ENCODE assay signal across 8 cellular contexts in genomic region chr11:60899021-60899936, GRCh38. TPM values are rescaled to one million over a fixed set of nuclear protein-coding genes. Genes with fewer than 3 reads are reported as not detected.
DNase-seq lines count a peak whose midpoint lies in the region; ATAC-seq and TF ChIP-seq lines count a peak whose summit lies in the region.

No MANE protein-coding gene starts in this region.

- POLR2A ChIA-PET in BJ (lab: Charles Lee) (no interaction called here), GM10248 (lab: Yijun Ruan, JAX) (interaction anchor here (0.8 kb wide), 1 partner anchor 74 kb away, joined by 4 read pairs; no protein-coding TSS in a partner anchor)
- POLR2A ChIA-PET in activated CD8-positive, alpha-beta T cell treated with anti-CD3 and anti-CD28 coated beads for 36 hours (lab: Charles Lee): interaction anchor here (0.5 to 3.6 kb wide), 8 partner anchors 8 to 121 kb away, joined by 3 to 12 read pairs (median 4); partner anchors contain the start of genes PTGDR2 and TMEM109

- H3K27ac Mint-ChIP-seq in activated CD8-positive, alpha-beta T cell treated with anti-CD3 and anti-CD28 coated beads for 36 hours: peak overlapping the region; percentile 35

- H2AFZ ChIP-seq in parathyroid adenoma: no peak overlapping the region

- no peak overlapping the region for H3K4me3 Mint-ChIP-seq in activated CD8-positive, alpha-beta T cell treated with anti-CD3 and anti-CD28 coated beads for 36 hours

- CTCF ChIA-PET in BJ (lab: Yijun Ruan, JAX) (interaction anchor here (0.6 to 28.4 kb wide), 20 partner anchors 8 to 209 kb away, joined by 3 to 716 read pairs (median 4); partner anchors contain the start of genes CCDC86, MS4A10, PTGDR2 and ZP1), GM10248 (lab: Yijun Ruan, JAX) (interaction anchor here (0.6 to 14.0 kb wide), 51 partner anchors 9 to 634 kb away, joined by 3 to 157 read pairs (median 5); partner anchors contain the start of genes TMEM109, TMEM132A and ZP1)
- CTCF ChIA-PET in activated CD8-positive, alpha-beta T cell treated with anti-CD3 and anti-CD28 coated beads for 36 hours (lab: Charles Lee): interaction anchor here (0.6 to 9.9 kb wide), 32 partner anchors 8 to 432 kb away, joined by 3 to 88 read pairs (median 4); partner anchors contain the start of genes CCDC86, PTGDR2 and TMEM109

- H3K36me3 Mint-ChIP-seq in activated CD8-positive, alpha-beta T cell treated with anti-CD3 and anti-CD28 coated beads for 36 hours (ENCODE audit: low read depth): peaks cover 64% of the 10 kb centered on the region

- H3K79me2 ChIP-seq in parathyroid adenoma: peaks cover 21% of the 10 kb centered on the region

- intact Hi-C loops in activated CD8-positive, alpha-beta T cell treated with anti-CD3 and anti-CD28 coated beads for 36 hours (cut with micrococcal nuclease): no loop called here

- H3K4me1 ChIP-seq in parathyroid adenoma: peaks cover under 1% of the 10 kb centered on the region

- TF ChIP-seq CTCF in BJ (IDR thresholded peaks at IDR 0.05; ENCODE audit: insufficient read depth, low read depth, low read length) (peak; percentile 95), GM10248 (IDR thresholded peaks at IDR 0.05; ENCODE audit: control extremely low read depth, extremely low read depth, low read depth, missing control alignments) (peak; percentile 89), parathyroid adenoma (IDR thresholded peaks at IDR 0.05) (peak; percentile 90)
- TF ChIP-seq CTCF in activated CD8-positive, alpha-beta T cell treated with anti-CD3 and anti-CD28 coated beads for 36 hours (IDR thresholded peaks at IDR 0.05): peak; percentile 100

- H3K36me3 ChIP-seq in BJ (ENCODE audit: control insufficient read depth, insufficient read depth, low read length) (peaks cover 39% of the 10 kb centered on the region), parathyroid adenoma (ENCODE audit: control insufficient read depth, insufficient read depth, low read length) (no peaks in the 10 kb centered on the region)

- no peaks in the 10 kb centered on the region for H3K9me3 ChIP-seq in parathyroid adenoma (ENCODE audit: control insufficient read depth, low read length)

- no peaks in the 10 kb centered on the region for H3K27me3 Mint-ChIP-seq in activated CD8-positive, alpha-beta T cell treated with anti-CD3 and anti-CD28 coated beads for 36 hours

- H3K4me3 ChIP-seq in BJ (ENCODE audit: low read depth, low read length) (no peak overlapping the region), parathyroid adenoma (ENCODE audit: low read depth, low read length) (no peak overlapping the region)

- DNase-seq in BJ (ENCODE audit: low read depth) (no peak), GM10248 (ENCODE audit: extremely low spot score) (peak; percentile 58), NCI-H1092 (lab: John Stamatoyannopoulos, UW) (peak; percentile 49), glomerular visceral epithelial cell (ENCODE audit: extremely low spot score) (peak; percentile 68)
- peak; percentile 44 for DNase-seq in activated CD8-positive, alpha-beta T cell treated with anti-CD3 and anti-CD28 coated beads for 36 hours

- peak; percentile 96 for ATAC-seq in activated CD8-positive, alpha-beta T cell treated with anti-CD3 and anti-CD28 coated beads for 36 hours
- ATAC-seq in GM21526 (IDR thresholded peaks at IDR 0.05; ENCODE audit: low FRiP score, unreplicated experiment) (no peak), HG03439 (IDR thresholded peaks at IDR 0.05; ENCODE audit: unreplicated experiment) (no peak)

- H3K27me3 ChIP-seq in BJ (ENCODE audit: control insufficient read depth, insufficient read depth, low read length) (no peaks in the 10 kb centered on the region), parathyroid adenoma (ENCODE audit: control insufficient read depth, insufficient read depth, low read length) (no peaks in the 10 kb centered on the region)

- H3K27ac ChIP-seq in parathyroid adenoma: peak overlapping the region; percentile 15

- H3K9me3 Mint-ChIP-seq in activated CD8-positive, alpha-beta T cell treated with anti-CD3 and anti-CD28 coated beads for 36 hours: no peaks in the 10 kb centered on the region

- H3K9ac ChIP-seq in parathyroid adenoma: no peak overlapping the region

- H3K4me1 Mint-ChIP-seq in activated CD8-positive, alpha-beta T cell treated with anti-CD3 and anti-CD28 coated beads for 36 hours (ENCODE audit: low read depth): peaks cover 12% of the 10 kb centered on the region

- no peak overlapping the region for H3K4me2 ChIP-seq in parathyroid adenoma (ENCODE audit: low read length)

RNA-seq across cellular contexts. Expression of gene PRPF19, which starts 7.1 kb away (rescaled TPM):
- polyA plus RNA-seq in BJ (2011; rRNA removed): 17.6 and 48.6 TPM in 2 replicates
- 30.1 and 31.2 TPM in 2 replicates for polyA minus RNA-seq in BJ (2011; rRNA and poly(A)+ RNA removed)
- 100 to 1,000 TPM; 142 to 150 TPM for total RNA-seq in activated CD8-positive, alpha-beta T cell treated with anti-CD3 and anti-CD28 coated beads for 36 hours

RNA-seq across cellular contexts. Expression of gene TMEM109, which starts 14.7 kb away (rescaled TPM):
- polyA plus RNA-seq in BJ (2011; rRNA removed): 46.8 and 70.0 TPM in 2 replicates
- 23.0 and 29.4 TPM in 2 replicates for polyA minus RNA-seq in BJ (2011; rRNA and poly(A)+ RNA removed)
- total RNA-seq in activated CD8-positive, alpha-beta T cell treated with anti-CD3 and anti-CD28 coated beads for 36 hours: 100 to 1,000 TPM in 1 of 2 experiments, 10 to 100 TPM in 1; 93.2 to 101 TPM

RNA-seq across cellular contexts. Expression of gene TMEM132A, which starts 25.0 kb away (rescaled TPM):
- 12.1 and 17.9 TPM in 2 replicates for polyA plus RNA-seq in BJ (2011; rRNA removed)
- 6.8 and 10.4 TPM in 2 replicates for polyA minus RNA-seq in BJ (2011; rRNA and poly(A)+ RNA removed)
- total RNA-seq in activated CD8-positive, alpha-beta T cell treated with anti-CD3 and anti-CD28 coated beads for 36 hours: 1 to 10 TPM; 1.1 to 1.3 TPM

RNA-seq across cellular contexts. Expression of gene ZP1, which starts 31.9 kb away (rescaled TPM):
- 0.36 and 0.67 TPM in 2 replicates for polyA plus RNA-seq in BJ (2011; rRNA removed)
- polyA minus RNA-seq in BJ (2011; rRNA and poly(A)+ RNA removed): 0.81 TPM in 1 of 2 replicates, not detected in the other
- not detected for total RNA-seq in activated CD8-positive, alpha-beta T cell treated with anti-CD3 and anti-CD28 coated beads for 36 hours

RNA-seq across cellular contexts. Expression of gene PTGDR2, which starts 43.5 kb away (rescaled TPM):
- 0.02 TPM in 2 replicates for polyA plus RNA-seq in BJ (2011; rRNA removed)
- not detected in 2 replicates for polyA minus RNA-seq in BJ (2011; rRNA and poly(A)+ RNA removed)
- total RNA-seq in activated CD8-positive, alpha-beta T cell treated with anti-CD3 and anti-CD28 coated beads for 36 hours: under 1 TPM; 0.23 to 0.38 TPM
